ENCODE assay signal across 8 cellular contexts in genomic region chr1:197915797-197916686, GRCh38. TPM values are rescaled to one million over a fixed set of nuclear protein-coding genes. Genes with fewer than 3 reads are reported as not detected.
DNase-seq lines count a peak whose midpoint lies in the region; ATAC-seq and TF ChIP-seq lines count a peak whose summit lies in the region.

No MANE protein-coding gene starts in this region.

- H3K27ac Mint-ChIP-seq in CD8-positive, alpha-beta memory T cell, result peak overlapping the region in 2 of 8 donors; percentile 31 to 71

- H3K36me3 ChIP-seq in CD8-positive, alpha-beta memory T cell (ENCODE audit: insufficient read depth, low read length), result no peaks in the 10 kb centered on the region
- H3K36me3 ChIP-seq in breast epithelium, result no peaks in the 10 kb centered on the region
- H3K36me3 ChIP-seq in urinary bladder (ENCODE audit: insufficient read depth), result no peaks in the 10 kb centered on the region

- no peaks in the 10 kb centered on the region for H3K36me3 Mint-ChIP-seq in CD8-positive, alpha-beta memory T cell

- TF ChIP-seq CTCF in breast epithelium (IDR thresholded peaks at IDR 0.05), result peak in 1 of 3 donors; percentile 13

- CTCF ChIA-PET in CD8-positive, alpha-beta memory T cell (lab: Charles Lee), result interaction anchor here (1.1 to 2.9 kb wide), 3 partner anchors 8 to 390 kb away, joined by 3 to 16 read pairs (median 10); no protein-coding TSS in a partner anchor

- H3K9me3 ChIP-seq in CD8-positive, alpha-beta memory T cell (ENCODE audit: low read length), result no peaks in the 10 kb centered on the region
- no peaks in the 10 kb centered on the region for H3K9me3 ChIP-seq in breast epithelium

- no peak for ATAC-seq in HG02981 (IDR thresholded peaks at IDR 0.05; ENCODE audit: unreplicated experiment)

- no peak overlapping the region for H3K27ac ChIP-seq in CD8-positive, alpha-beta memory T cell (ENCODE audit: low read depth, low read length)
- H3K27ac ChIP-seq in breast epithelium, result no peak overlapping the region
- no peak overlapping the region for H3K27ac ChIP-seq in urinary bladder (ENCODE audit: low read depth)

- POLR2A ChIA-PET in CD8-positive, alpha-beta memory T cell (lab: Charles Lee), result interaction anchor here (0.8 kb wide), 1 partner anchor 771 kb away, joined by 3 read pairs; no protein-coding TSS in a partner anchor

- peaks cover 98% of the 10 kb centered on the region for H3K27me3 ChIP-seq in CD8-positive, alpha-beta memory T cell (ENCODE audit: insufficient read depth, low read length, poor library complexity, severe bottlenecking)
- peaks cover 14 to 100% of the 10 kb centered on the region in 2 donors for H3K27me3 ChIP-seq in breast epithelium

- H3K9me3 Mint-ChIP-seq in CD8-positive, alpha-beta memory T cell, result peaks cover 0 to 18% (median 3%) of the 10 kb centered on the region in 5 donors

- peak overlapping the region in 6 of 7 donors; percentile 18 to 82 (median 70) for H3K4me3 Mint-ChIP-seq in CD8-positive, alpha-beta memory T cell

- WGBS in urinary bladder, result 2% methylated on average over 49 of the region's 49 CpGs

- H3K4me3 ChIP-seq in CD8-positive, alpha-beta memory T cell (ENCODE audit: low read length), result peak overlapping the region; percentile 14
- H3K4me3 ChIP-seq in breast epithelium (peak overlapping the region; percentile 5 to 61 (median 8)), urinary bladder (ENCODE audit: low read depth, low read length) (peak overlapping the region; percentile 2)

- H3K4me1 Mint-ChIP-seq in CD8-positive, alpha-beta memory T cell, result peaks cover 70 to 93% (median 83%) of the 10 kb centered on the region in 3 donors

- no peak for DNase-seq in CD8-positive, alpha-beta memory T cell
- DNase-seq in HPDE6-E6E7 (ENCODE audit: extremely low spot score), result peak; percentile 53
- peak; percentile 44 for DNase-seq in OCI-M1 (lab: John Stamatoyannopoulos, UW)
- no peak for DNase-seq in breast epithelium (ENCODE audit: low spot score in 2 of 2)
- DNase-seq in kidney tubule cell (ENCODE audit: low spot score), result peak; percentile 72
- no peak for DNase-seq in activated CD4-positive, CD25-positive, alpha-beta regulatory T cell (lab: John Stamatoyannopoulos, UW)

- peaks cover 92 to 100% of the 10 kb centered on the region in 2 donors for H3K27me3 Mint-ChIP-seq in CD8-positive, alpha-beta memory T cell

- peaks cover 80% of the 10 kb centered on the region for H3K4me1 ChIP-seq in CD8-positive, alpha-beta memory T cell (ENCODE audit: insufficient read depth, low read length)
- peaks cover 9 to 48% of the 10 kb centered on the region in 2 donors for H3K4me1 ChIP-seq in breast epithelium
- H3K4me1 ChIP-seq in urinary bladder (ENCODE audit: insufficient read depth), result no peaks in the 10 kb centered on the region

- no peak for TF ChIP-seq POLR2A in breast epithelium (IDR thresholded peaks at IDR 0.05)

- intact Hi-C loops in breast epithelium (cut with DNase I; ENCODE audit: low total_unique reads), result no loop called here

RNA-seq across cellular contexts. Expression of gene LHX9, which starts 1.1 kb away (rescaled TPM):
- total RNA-seq in CD8-positive, alpha-beta memory T cell, result under 1 TPM in 1 of 2 experiments, not detected in 1; 0.07 TPM
- polyA plus RNA-seq in CD8-positive, alpha-beta memory T cell, result not detected
- total RNA-seq in breast epithelium (not detected), urinary bladder (0.37 TPM)
- not detected for polyA plus RNA-seq in urinary bladder

RNA-seq across cellular contexts. Expression of gene C1orf53, which starts 13.6 kb away (rescaled TPM):
- total RNA-seq in CD8-positive, alpha-beta memory T cell, result 1 to 10 TPM; 2.9 TPM
- polyA plus RNA-seq in CD8-positive, alpha-beta memory T cell, result not detected
- total RNA-seq in breast epithelium (1 to 10 TPM; 2.0 to 2.6 (median 2.6) TPM), urinary bladder (1.4 TPM)
- polyA plus RNA-seq in urinary bladder, result 2.2 TPM

Comparison
In these comparisons a context has a peak if more than half of its experiments do, and no peak if none do; other contexts are left out.
1. DNase-seq: peak in HPDE6-E6E7 (single experiment), OCI-M1 (single experiment) and kidney tubule cell (single experiment); none in CD8-positive, alpha-beta memory T cell (0 of 5), breast epithelium (0 of 2) and activated CD4-positive, CD25-positive, alpha-beta regulatory T cell (0 of 4).
2. Peak in every context shown above with its lines, with median percentiles within 50 percentile points of each other: H3K4me3 ChIP-seq.